ENCODE assay signal across 19 cellular contexts in the genomic region with DNA sequence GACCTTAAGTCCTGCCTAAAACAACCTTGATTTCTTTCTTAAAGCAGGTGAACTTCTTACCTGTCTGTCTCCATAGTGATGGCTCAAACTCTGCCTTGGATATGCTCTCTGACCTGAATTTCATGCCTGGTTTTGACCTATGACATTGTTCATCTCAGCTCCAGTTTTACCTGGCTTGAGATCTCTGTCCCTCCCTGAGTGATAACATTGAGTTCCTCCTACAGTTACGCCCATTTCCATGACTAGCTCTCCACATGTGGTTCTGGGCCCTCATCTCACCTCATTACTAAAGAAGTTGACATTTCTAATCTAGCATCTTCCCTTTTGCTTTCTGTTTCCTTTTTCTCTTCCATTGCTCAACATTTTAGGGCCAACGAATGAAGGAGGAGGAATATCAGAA.
"Had no signal": no experiment of that assay in that cellular context is flagged by ENCODE, and none has a peak within 500 bp of the region (broad histone marks: within the 10 kb centered on the region; RNA-seq: fewer than 3 reads in every experiment).

No MANE protein-coding gene starts in this region.

- H3K27ac Mint-ChIP-seq: memory B cell; natural killer cell; stimulated activated memory B cell treated with anti-CD40 and anti-IgM and Interleukin-4, amounts not matched to agents 10 μg/mL and 1 μg/mL and 100 μg/mL, for 72 hours; stimulated activated naive CD8-positive, alpha-beta T cell treated with anti-CD3 and anti-CD28 coated beads, Interleukin-15, Interleukin-2, amounts not matched to agents 100 ng/mL and 50 ng/mL, for 24 hours had no signal

- H3K4me3 Mint-ChIP-seq: memory B cell; natural killer cell; stimulated activated memory B cell treated with anti-CD40 and anti-IgM and Interleukin-4, amounts not matched to agents 10 μg/mL and 1 μg/mL and 100 μg/mL, for 72 hours; stimulated activated naive CD8-positive, alpha-beta T cell treated with anti-CD3 and anti-CD28 coated beads, Interleukin-15, Interleukin-2, amounts not matched to agents 100 ng/mL and 50 ng/mL, for 24 hours had no signal

- H3K36me3 Mint-ChIP-seq: natural killer cell; stimulated activated memory B cell treated with anti-CD40 and anti-IgM and Interleukin-4, amounts not matched to agents 10 μg/mL and 1 μg/mL and 100 μg/mL, for 72 hours had no signal

- H3K9me3 Mint-ChIP-seq: memory B cell; natural killer cell; stimulated activated memory B cell treated with anti-CD40 and anti-IgM and Interleukin-4, amounts not matched to agents 10 μg/mL and 1 μg/mL and 100 μg/mL, for 72 hours; stimulated activated naive CD8-positive, alpha-beta T cell treated with anti-CD3 and anti-CD28 coated beads, Interleukin-15, Interleukin-2, amounts not matched to agents 100 ng/mL and 50 ng/mL, for 24 hours had no signal

- H3K4me1 Mint-ChIP-seq: natural killer cell; stimulated activated memory B cell treated with anti-CD40 and anti-IgM and Interleukin-4, amounts not matched to agents 10 μg/mL and 1 μg/mL and 100 μg/mL, for 72 hours had no signal

- DNase-seq: dermis blood vessel endothelial cell; effector memory CD4-positive, alpha-beta T cell; foreskin keratinocyte; heart left ventricle; kidney; natural killer cell; occipital lobe; ovary; posterior cingulate gyrus; psoas muscle; right cardiac atrium; spleen; stimulated activated CD4-positive, alpha-beta T cell treated with anti-CD3 and anti-CD28 coated beads, Interleukin-4, amount 100 ng/mL, for 4 hours; transverse colon had no signal

- ATAC-seq: foreskin keratinocyte; gastroesophageal sphincter; heart left ventricle; left lobe of liver; natural killer cell; psoas muscle; right cardiac atrium; stimulated activated memory B cell treated with anti-CD40 and anti-IgM and Interleukin-4, amounts not matched to agents 10 μg/mL and 1 μg/mL and 100 μg/mL, for 72 hours had no signal
